ENCODE assay signal across 1 cellular context in the genomic region with DNA sequence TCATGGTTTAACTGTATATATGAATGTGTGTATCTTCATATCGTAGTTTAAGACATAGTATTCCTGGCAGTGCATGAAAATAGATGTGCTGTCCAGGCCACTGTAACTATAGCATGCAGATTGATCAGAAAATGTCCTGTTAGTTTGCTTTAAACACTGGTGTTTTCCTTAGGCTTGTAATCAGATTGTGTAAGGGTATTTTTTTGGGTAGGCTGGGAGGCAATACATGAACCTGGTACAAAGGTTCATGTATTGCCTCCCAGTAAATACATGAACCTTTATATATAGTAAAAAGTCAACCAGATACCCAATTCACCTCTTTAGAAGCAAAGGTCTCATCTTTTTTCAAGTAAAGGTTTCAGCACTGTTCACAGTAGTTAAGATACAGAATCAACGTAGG.
TF ChIP-seq lines count a peak whose summit lies in the region.

No MANE protein-coding gene starts in this region.

TF ChIP-seq in H1, 55 proteins besides CTCF, POLR2A, EP300 and RAD21:
- no peak for TF ChIP-seq SP4 (IDR thresholded peaks at IDR 0.05; ENCODE audit: low read length)
- no peak for TF ChIP-seq SIX5 (IDR thresholded peaks at IDR 0.05; ENCODE audit: low read depth, low read length)
- no peak for TF ChIP-seq MAFK (IDR thresholded peaks at IDR 0.05; ENCODE audit: low read depth, low read length)
- no peak for TF ChIP-seq TAF7 (optimal IDR thresholded peaks at IDR 0.05; ENCODE audit: borderline replicate concordance, low read depth, low read length)
- no peak for TF ChIP-seq TEAD4 (IDR thresholded peaks at IDR 0.05; ENCODE audit: low read depth, low read length)
- TF ChIP-seq JUN (IDR thresholded peaks at IDR 0.05; ENCODE audit: low read depth, low read length), result no peak
